In the genomic region with DNA sequence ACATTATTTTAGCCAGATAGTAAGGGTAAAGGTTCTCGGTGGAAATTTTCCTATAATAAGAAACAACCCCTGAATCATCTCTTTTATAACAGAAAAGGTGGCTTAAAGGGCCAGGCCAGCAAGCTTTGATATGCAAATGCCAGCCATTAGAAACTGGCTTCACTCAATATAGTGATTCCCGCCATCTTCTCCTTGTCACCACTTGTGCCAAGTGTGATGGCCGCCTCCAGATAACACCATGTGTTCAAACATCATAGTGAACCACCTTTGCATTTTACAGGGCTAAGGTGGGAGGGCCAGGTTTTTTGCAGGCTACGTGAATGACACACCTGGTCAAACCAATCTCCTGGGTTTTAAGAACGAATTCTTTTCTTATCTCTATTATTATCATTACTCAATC, we compare ENCODE assay signal across 8 cellular contexts.
"Had no signal": no experiment of that assay in that cellular context is flagged by ENCODE, and none has a peak within 500 bp of the region (broad histone marks: within the 10 kb centered on the region; RNA-seq: fewer than 3 reads in every experiment).

No MANE protein-coding gene starts in this region.

- FAIRE-seq: HepG2, HTR-8/SVneo, K562 had no signal

- H3K27ac ChIP-seq: HL-60 had no signal

- H3K27ac Mint-ChIP-seq: IgD-negative memory B cell had no signal

- H3K27me3 Mint-ChIP-seq: IgD-negative memory B cell had no signal

- H3K4me3 ChIP-seq: K562 had no signal

- H3K4me3 Mint-ChIP-seq: IgD-negative memory B cell had no signal

- DNase-seq: IMR-90, KBM-7, KG1 had no signal

- H3K9me3 Mint-ChIP-seq: IgD-negative memory B cell had no signal
